In genomic region chr9:4904322-4905134, GRCh38 we compare ENCODE assay signal across 12 cellular contexts.
DNase-seq lines count a peak whose midpoint lies in the region; ATAC-seq and TF ChIP-seq lines count a peak whose summit lies in the region.
"Had no signal": no experiment of that assay in that cellular context is flagged by ENCODE, and none has a peak within 500 bp of the region (broad histone marks: within the 10 kb centered on the region; RNA-seq: fewer than 3 reads in every experiment).

No MANE protein-coding gene starts in this region.

- POLR2A ChIA-PET in SK-N-SH (lab: Yijun Ruan, JAX), result no interaction called here

- TF ChIP-seq CTCF in AG09309 (IDR thresholded peaks at IDR 0.05; ENCODE audit: control insufficient read depth, insufficient read depth, low read depth, low read length, missing control alignments) (no peak), SK-N-SH (IDR thresholded peaks at IDR 0.05) (no peak), omental fat pad (IDR thresholded peaks at IDR 0.05) (no peak), mucosa of descending colon (IDR thresholded peaks at IDR 0.05) (no peak)

- no peaks in the 10 kb centered on the region for H3K79me2 ChIP-seq in SK-N-SH (ENCODE audit: insufficient read depth)

- peak overlapping the region; percentile 14; the same call in 1 of the 2 replicates for H3K4me2 ChIP-seq in SK-N-SH

- no peaks in the 10 kb centered on the region for H3F3A ChIP-seq in SK-N-SH (replicated peaks; ENCODE audit: insufficient read depth)

- no peaks in the 10 kb centered on the region for H4K20me1 ChIP-seq in SK-N-SH (ENCODE audit: insufficient read depth)

- no peak overlapping the region for H2AFZ ChIP-seq in SK-N-SH (ENCODE audit: low read depth)

- CTCF ChIA-PET in SK-N-SH (lab: Yijun Ruan, JAX), result no interaction called here

- TF ChIP-seq RAD21 in SK-N-SH (IDR thresholded peaks at IDR 0.05; ENCODE audit: low read length), result no peak

- H3K27ac ChIP-seq in SK-N-SH (ENCODE audit: low read depth in 2 of 2, low read length in 1 of 2) (peak overlapping the region in 1 of 2 experiments; percentile 10; a peak in 1 of 4 replicates), right cardiac atrium (ENCODE audit: low read length) (no peak overlapping the region)
- H3K27ac ChIP-seq: esophagus muscularis mucosa had no signal

- ATAC-seq in right cardiac atrium (peak; percentile 43 to 72), GM21515 (IDR thresholded peaks at IDR 0.05; ENCODE audit: unreplicated experiment) (no peak), omental fat pad (ENCODE audit: low FRiP score) (no peak), mucosa of descending colon (no peak)
- ATAC-seq: GM12878 had no signal

- peaks cover 0 to 11% of the 10 kb centered on the region in 2 experiments; a peak in 1 of 4 replicates for H3K4me1 ChIP-seq in SK-N-SH (ENCODE audit: control insufficient read depth in 1 of 2, insufficient read depth in 2 of 2, low read depth in 1 of 2, low read length in 1 of 2)
- no peaks in the 10 kb centered on the region for H3K4me1 ChIP-seq in right cardiac atrium (ENCODE audit: control insufficient read depth, insufficient read depth, low read length)
- H3K4me1 ChIP-seq in mucosa of descending colon (ENCODE audit: low read depth), result no peaks in the 10 kb centered on the region

- TF ChIP-seq EP300 in SK-N-SH (IDR thresholded peaks at IDR 0.05; ENCODE audit: borderline replicate concordance in 1 of 2, low read depth in 1 of 2, low read length in 1 of 2), result no peak

- H3K9me3 ChIP-seq in SK-N-SH, result no peaks in the 10 kb centered on the region
- H3K9me3 ChIP-seq in right cardiac atrium (ENCODE audit: control insufficient read depth, low read length), result no peaks in the 10 kb centered on the region
- peaks cover 3% of the 10 kb centered on the region for H3K9me3 ChIP-seq in mucosa of descending colon
- H3K9me3 ChIP-seq: esophagus muscularis mucosa had no signal

- 83% methylated on average over 3 of the region's 3 CpGs for WGBS in SK-N-SH (ENCODE audit: low lambda C conversion rate)
- 75% methylated on average over 3 of the region's 3 CpGs for WGBS in right cardiac atrium

- intact Hi-C loops in right cardiac atrium (cut with DNase I) (no loop called here), mucosa of descending colon (cut with DNase I, micrococcal nuclease) (no loop called here)

- DNase-seq in AG09309 (ENCODE audit: low read depth) (peak; percentile 89), HT1080 (ENCODE audit: low read depth) (peak; percentile 24), SK-N-SH (no peak), right cardiac atrium (no peak), omental fat pad (ENCODE audit: low spot score) (no peak), mucosa of descending colon (no peak)
- DNase-seq in activated T-cell treated with anti-CD3 and anti-CD28 coated beads, Interleukin-2, amount 50 U/mL, for 48 hours, result no peak
- DNase-seq: CD8-positive, alpha-beta memory T cell; stimulated activated CD4-positive, alpha-beta T cell treated with anti-CD3 and anti-CD28 coated beads, Interleukin-2, amount 100 ng/mL, for 48 hours had no signal

- no peak overlapping the region for H3K9ac ChIP-seq in SK-N-SH

- H3K9me2 ChIP-seq in SK-N-SH, result no peaks in the 10 kb centered on the region

- H3K27me3 ChIP-seq in SK-N-SH (ENCODE audit: insufficient read depth) (no peaks in the 10 kb centered on the region), right cardiac atrium (ENCODE audit: control insufficient read depth, insufficient read depth) (no peaks in the 10 kb centered on the region)
- H3K27me3 ChIP-seq: esophagus muscularis mucosa had no signal

- H3K36me3 ChIP-seq in SK-N-SH (replicated peaks in 1 of 2; ENCODE audit: control insufficient read depth in 1 of 2, insufficient read depth in 2 of 2, low read length in 1 of 2), result no peaks in the 10 kb centered on the region
- H3K36me3 ChIP-seq in mucosa of descending colon (ENCODE audit: low read depth), result no peaks in the 10 kb centered on the region
- H3K36me3 ChIP-seq: esophagus muscularis mucosa had no signal

- H3K4me3 ChIP-seq in AG09309 (ENCODE audit: control insufficient read depth, low read depth, low read length) (no peak overlapping the region), SK-N-SH (ENCODE audit: low read depth in 2 of 2, low read length in 1 of 2) (no peak overlapping the region), right cardiac atrium (ENCODE audit: low read length) (no peak overlapping the region), mucosa of descending colon (no peak overlapping the region)
- H3K4me3 ChIP-seq: esophagus muscularis mucosa, GM12878 had no signal

TF ChIP-seq in SK-N-SH, 30 proteins besides CTCF, POLR2A, EP300 and RAD21 (continues in another document):
- TF ChIP-seq FOXM1 (IDR thresholded peaks at IDR 0.05; ENCODE audit: low read depth), result no peak
- no peak for TF ChIP-seq RFX5 (IDR thresholded peaks at IDR 0.05; ENCODE audit: low read length)
- peak; percentile 48; the same call in 1 of the 2 replicates for TF ChIP-seq NFIC (IDR thresholded peaks at IDR 0.05; ENCODE audit: borderline replicate concordance)
- TF ChIP-seq YY1 (IDR thresholded peaks at IDR 0.05; ENCODE audit: low read depth), result no peak
- no peak for TF ChIP-seq FOSL2 (IDR thresholded peaks at IDR 0.05; ENCODE audit: borderline replicate concordance, low read depth)
- no peak for TF ChIP-seq TEAD4 (IDR thresholded peaks at IDR 0.05; ENCODE audit: borderline replicate concordance, insufficient read depth)
- TF ChIP-seq SIN3A (IDR thresholded peaks at IDR 0.05; ENCODE audit: borderline replicate concordance, low read depth, low read length), result no peak
- TF ChIP-seq CHD2 (IDR thresholded peaks at IDR 0.05; ENCODE audit: low read length, partially characterized antibody), result no peak
- no peak for TF ChIP-seq ELF1 (IDR thresholded peaks at IDR 0.05)
- no peak for TF ChIP-seq NRF1 (IDR thresholded peaks at IDR 0.05; ENCODE audit: low read depth, low read length)
- no peak for TF ChIP-seq RCOR1 (IDR thresholded peaks at IDR 0.05; ENCODE audit: low read length)
- TF ChIP-seq EZH2phosphoT487 (IDR thresholded peaks at IDR 0.05; ENCODE audit: borderline replicate concordance, low read depth), result no peak
- TF ChIP-seq JUND (IDR thresholded peaks at IDR 0.05), result 0 out of 2 replicates have a peak, but pooled peaks have one; percentile 5
- TF ChIP-seq FOXJ3 (CRISPR knock-in tag; IDR thresholded peaks at IDR 0.05), result no peak
- no peak for TF ChIP-seq MAX (IDR thresholded peaks at IDR 0.05; ENCODE audit: low read depth)
- no peak for TF ChIP-seq PBX3 (IDR thresholded peaks at IDR 0.05)
- TF ChIP-seq GABPA (IDR thresholded peaks at IDR 0.05; ENCODE audit: low read depth), result no peak
- TF ChIP-seq SMC3 (IDR thresholded peaks at IDR 0.05; ENCODE audit: low read depth, low read length), result no peak
- TF ChIP-seq MXI1 (IDR thresholded peaks at IDR 0.05; ENCODE audit: low read depth, low read length), result no peak
- no peak for TF ChIP-seq MEF2A (IDR thresholded peaks at IDR 0.05; ENCODE audit: borderline replicate concordance, low read depth)
- no peak for TF ChIP-seq GATA2 (CRISPR knock-in tag; IDR thresholded peaks at IDR 0.05)
- TF ChIP-seq POLR2AphosphoS5 (IDR thresholded peaks at IDR 0.05; ENCODE audit: low read depth, low read length), result no peak
- no peak for TF ChIP-seq ZBTB33 (IDR thresholded peaks at IDR 0.05; ENCODE audit: borderline replicate concordance, low read depth)
- TF ChIP-seq IRF3 (IDR thresholded peaks at IDR 0.05; ENCODE audit: low read depth, low read length), result no peak
- TF ChIP-seq TCF12 (IDR thresholded peaks at IDR 0.05), result 0 out of 2 replicates have a peak, but pooled peaks have one; percentile 9

Comparison
In these comparisons a context has a peak if more than half of its experiments do, and no peak if none do; other contexts are left out.
1. DNase-seq: peak in AG09309 (single experiment) and HT1080 (single experiment); none in SK-N-SH (single experiment), right cardiac atrium (0 of 3), activated T-cell treated with anti-CD3 and anti-CD28 coated beads, Interleukin-2, amount 50 U/mL, for 48 hours (0 of 2), omental fat pad (single experiment) and mucosa of descending colon (0 of 3).
2. ATAC-seq: peak in right cardiac atrium (2 of 2); none in GM21515 (single experiment), omental fat pad (single experiment) and mucosa of descending colon (single experiment).